1 cellular context compared by ENCODE assay signal in genomic region chr7:99616359-99617186, GRCh38.
TF ChIP-seq lines count a peak whose summit lies in the region.

Gene ZSCAN25 (plus strand): TSS chr7:99616946. CDS start chr7:99619607, 2,661 bp downstream.

TF ChIP-seq in HEK293, 187 proteins besides CTCF, POLR2A, EP300 and RAD21 (continued from another document and continues in another):
- peak; percentile 87 for TF ChIP-seq SCRT2 (tag by site-specific recombination; IDR thresholded peaks at IDR 0.05)
- peak; percentile 68 for TF ChIP-seq SCRT1 (tag by site-specific recombination; IDR thresholded peaks at IDR 0.05; ENCODE audit: borderline replicate concordance)
- peak; percentile 95 for TF ChIP-seq ZNF501 (tag by site-specific recombination; IDR thresholded peaks at IDR 0.05)
- no peak for TF ChIP-seq ZNF311 (tag by site-specific recombination; IDR thresholded peaks at IDR 0.05; ENCODE audit: borderline replicate concordance)
- no peak for TF ChIP-seq PRDM1 (tag by site-specific recombination; IDR thresholded peaks at IDR 0.05)
- no peak for TF ChIP-seq ZNF23 (tag by site-specific recombination; IDR thresholded peaks at IDR 0.05; ENCODE audit: borderline replicate concordance)
- TF ChIP-seq ZNF24 (tag by site-specific recombination; IDR thresholded peaks at IDR 0.05): peak; percentile 65
- TF ChIP-seq ZSCAN18 (tag by site-specific recombination; IDR thresholded peaks at IDR 0.05): no peak
- no peak; the same call in none of the 2 replicates for TF ChIP-seq WT1 (tag by site-specific recombination; IDR thresholded peaks at IDR 0.05)
- peak; percentile 88 for TF ChIP-seq ZXDB (tag by site-specific recombination; IDR thresholded peaks at IDR 0.05)
- TF ChIP-seq ZNF580 (tag by site-specific recombination; IDR thresholded peaks at IDR 0.05): peak; percentile 99
- TF ChIP-seq ZNF629 (tag by site-specific recombination; IDR thresholded peaks at IDR 0.05): peak; percentile 90
- TF ChIP-seq ZFHX2 (tag by site-specific recombination; conservative IDR thresholded peaks at IDR 0.05): no peak
- TF ChIP-seq ZNF239 (tag by site-specific recombination; IDR thresholded peaks at IDR 0.05): no peak
- no peak for TF ChIP-seq MEIS1 (CRISPR knock-in tag; IDR thresholded peaks at IDR 0.05; ENCODE audit: borderline replicate concordance)
- no peak for TF ChIP-seq ZNF280C (tag by site-specific recombination; IDR thresholded peaks at IDR 0.05)
- TF ChIP-seq ZBTB7A (tag by site-specific recombination; IDR thresholded peaks at IDR 0.05; ENCODE audit: low read depth): 0 out of 2 replicates have a peak, but pooled peaks have one; percentile 8
- TF ChIP-seq ZNF670 (tag by site-specific recombination; IDR thresholded peaks at IDR 0.05; ENCODE audit: low read depth): no peak
- peak; percentile 86 for TF ChIP-seq ZSCAN30 (tag by site-specific recombination; IDR thresholded peaks at IDR 0.05)
- TF ChIP-seq ZNF660 (tag by site-specific recombination; IDR thresholded peaks at IDR 0.05): peak; percentile 91
- no peak for TF ChIP-seq ZNF707 (tag by site-specific recombination; IDR thresholded peaks at IDR 0.05)
- TF ChIP-seq ZNF211 (tag by site-specific recombination; IDR thresholded peaks at IDR 0.05; ENCODE audit: low read depth): no peak
- TF ChIP-seq ZNF610 (tag by site-specific recombination; IDR thresholded peaks at IDR 0.05; ENCODE audit: borderline replicate concordance): 0 out of 2 replicates have a peak, but pooled peaks have one; percentile 66
- no peak for TF ChIP-seq ZNF837 (tag by site-specific recombination; IDR thresholded peaks at IDR 0.05)
- no peak for TF ChIP-seq ZNF555 (tag by site-specific recombination; conservative IDR thresholded peaks at IDR 0.05)
- no peak for TF ChIP-seq ZNF473 (tag by site-specific recombination; IDR thresholded peaks at IDR 0.05)
- peak; percentile 61 for TF ChIP-seq INSM2 (tag by site-specific recombination; IDR thresholded peaks at IDR 0.05)
- TF ChIP-seq ZNF645 (tag by site-specific recombination; IDR thresholded peaks at IDR 0.05): no peak
- TF ChIP-seq ZNF266 (tag by site-specific recombination; IDR thresholded peaks at IDR 0.05; ENCODE audit: low read depth): no peak
- no peak for TF ChIP-seq ZNF426 (tag by site-specific recombination; IDR thresholded peaks at IDR 0.05)
- TF ChIP-seq MZF1 (tag by site-specific recombination; IDR thresholded peaks at IDR 0.05; ENCODE audit: borderline replicate concordance): 0 out of 2 replicates have a peak, but pooled peaks have one; percentile 25
- TF ChIP-seq ZNF558 (tag by site-specific recombination; IDR thresholded peaks at IDR 0.05): 0 out of 2 replicates have a peak, but pooled peaks have one; percentile 7
- no peak for TF ChIP-seq ZFP41 (tag by site-specific recombination; IDR thresholded peaks at IDR 0.05; ENCODE audit: borderline replicate concordance)
- TF ChIP-seq ZNF132 (tag by site-specific recombination; IDR thresholded peaks at IDR 0.05; ENCODE audit: borderline replicate concordance): no peak
- peak; percentile 97 for TF ChIP-seq ZEB2 (tag by site-specific recombination; IDR thresholded peaks at IDR 0.05)
- TF ChIP-seq ZIC2 (tag by site-specific recombination; IDR thresholded peaks at IDR 0.05): peak; percentile 72
- 0 out of 2 replicates have a peak, but pooled peaks have one; percentile 38 for TF ChIP-seq GFI1B (tag by site-specific recombination; IDR thresholded peaks at IDR 0.05)
- TF ChIP-seq PRDM10 (tag by site-specific recombination; IDR thresholded peaks at IDR 0.05): peak; percentile 54; the same call in 1 of the 2 replicates
- no peak for TF ChIP-seq ZNF174 (tag by site-specific recombination; IDR thresholded peaks at IDR 0.05)
- no peak for TF ChIP-seq ZNF169 (tag by site-specific recombination; IDR thresholded peaks at IDR 0.05)
- TF ChIP-seq ZNF549 (tag by site-specific recombination; IDR thresholded peaks at IDR 0.05): no peak
- TF ChIP-seq ZNF362 (tag by site-specific recombination; IDR thresholded peaks at IDR 0.05): no peak; the same call in 1 of the 2 replicates
- peak; percentile 63 for TF ChIP-seq SETDB1 (IDR thresholded peaks at IDR 0.05; ENCODE audit: insufficient read length, low read length)
- TF ChIP-seq ZNF248 (tag by site-specific recombination; IDR thresholded peaks at IDR 0.05): no peak
- TF ChIP-seq HOXA7 (CRISPR knock-in tag; IDR thresholded peaks at IDR 0.05; ENCODE audit: borderline replicate concordance): no peak
- no peak for TF ChIP-seq ZNF112 (tag by site-specific recombination; IDR thresholded peaks at IDR 0.05)
- peak; percentile 68; the same call in 1 of the 2 replicates for TF ChIP-seq ZNF394 (tag by site-specific recombination; IDR thresholded peaks at IDR 0.05; ENCODE audit: borderline replicate concordance)
- TF ChIP-seq ZNF776 (tag by site-specific recombination; IDR thresholded peaks at IDR 0.05; ENCODE audit: borderline replicate concordance): no peak
- TF ChIP-seq ZNF133 (tag by site-specific recombination; IDR thresholded peaks at IDR 0.05): no peak
- no peak for TF ChIP-seq GLI2 (tag by site-specific recombination; IDR thresholded peaks at IDR 0.05; ENCODE audit: borderline replicate concordance, low read depth)
- TF ChIP-seq ZBTB17 (tag by site-specific recombination; IDR thresholded peaks at IDR 0.05): peak; percentile 95
- TF ChIP-seq ZNF202 (tag by site-specific recombination; IDR thresholded peaks at IDR 0.05; ENCODE audit: borderline replicate concordance): no peak
- TF ChIP-seq ZSCAN5A (tag by site-specific recombination; IDR thresholded peaks at IDR 0.05): 0 out of 2 replicates have a peak, but pooled peaks have one; percentile 33
- peak; percentile 80 for TF ChIP-seq PATZ1 (tag by site-specific recombination; IDR thresholded peaks at IDR 0.05)
- TF ChIP-seq KLF16 (tag by site-specific recombination; IDR thresholded peaks at IDR 0.05): peak; percentile 62
- TF ChIP-seq BCL11A (tag by site-specific recombination; IDR thresholded peaks at IDR 0.05; ENCODE audit: low read depth): no peak; the same call in 1 of the 2 replicates
- TF ChIP-seq ZNF223 (tag by site-specific recombination; IDR thresholded peaks at IDR 0.05): no peak
- TF ChIP-seq SALL2 (tag by site-specific recombination; IDR thresholded peaks at IDR 0.05; ENCODE audit: borderline replicate concordance): no peak
